8 cellular contexts compared by ENCODE assay signal in the genomic region with DNA sequence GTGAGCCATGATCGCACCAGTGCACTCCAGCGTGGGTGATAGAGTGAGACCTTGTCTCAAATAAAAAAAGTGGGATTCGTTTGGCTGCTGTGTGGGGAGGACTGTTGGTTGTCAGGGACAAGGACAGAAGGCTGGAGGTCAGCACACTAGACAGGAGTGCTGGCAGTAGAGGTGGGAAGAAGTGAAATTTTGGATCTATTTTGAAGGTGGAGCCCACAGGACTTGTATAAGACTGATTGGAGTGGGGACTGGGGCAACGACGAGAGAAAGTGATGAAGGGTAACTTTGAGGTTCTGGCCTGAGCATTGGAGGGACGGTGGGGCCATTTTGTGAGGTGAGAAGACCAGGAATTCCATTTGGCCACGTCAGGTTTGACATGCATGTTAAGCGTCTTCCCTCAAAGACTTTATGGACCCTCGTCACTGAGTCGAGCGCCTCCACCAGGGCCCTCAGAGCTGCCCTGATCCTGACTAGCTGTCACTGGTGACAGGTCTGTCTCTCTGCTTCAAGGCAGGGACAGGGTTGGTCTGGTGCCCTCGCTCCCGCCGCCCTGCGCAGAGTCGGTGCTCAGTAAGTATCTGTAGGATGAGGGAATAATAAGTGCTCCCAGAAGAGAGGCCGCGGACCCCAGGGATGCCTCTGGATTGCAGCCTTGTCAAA. TPM values are rescaled to one million over a fixed set of nuclear protein-coding genes. Genes with fewer than 3 reads are reported as not detected.
A peak's percentile ranks its signal among the peaks of the same experiment; 100 is the strongest.
DNase-seq lines count a peak whose midpoint lies in the region; ATAC-seq lines count a peak whose summit lies in the region.

No MANE protein-coding gene starts in this region.

- POLR2A ChIA-PET in CD4-positive, alpha-beta memory T cell (lab: Charles Lee; ENCODE audit: partially characterized antibody): interaction anchor here (0.9 to 1.2 kb wide), 2 partner anchors 15 to 16 kb away, joined by 3 to 4 read pairs; no protein-coding TSS in a partner anchor

- peaks cover 26 to 36% of the 10 kb centered on the region in 2 donors for H3K36me3 Mint-ChIP-seq in CD4-positive, alpha-beta memory T cell
- H3K36me3 Mint-ChIP-seq in activated T-helper 2 cell treated with anti-CD3 and anti-CD28 coated beads, Interferon-gamma antibody, Interleukin-2, Interleukin-4, amounts not matched to agents 10 μg/mL and 5 μg/mL and 100 μg/mL, durations not matched to agents 14 hours and 24 hours and 36 hours (ENCODE audit: low read depth): peaks cover 33% of the 10 kb centered on the region
- H3K36me3 Mint-ChIP-seq in stimulated activated naive B cell treated with anti-CD40 and anti-IgM and Interleukin-4, amounts not matched to agents 10 μg/mL and 1 μg/mL and 100 μg/mL, for 72 hours: peaks cover 27 to 35% of the 10 kb centered on the region in 2 donors

- no peaks in the 10 kb centered on the region for H3K9me3 ChIP-seq in CD4-positive, alpha-beta memory T cell (ENCODE audit: control insufficient read depth in 1 of 2, low read length in 2 of 2)
- H3K9me3 ChIP-seq in iPS DF 6.9 (ENCODE audit: control insufficient read depth, insufficient read depth, low read length): no peaks in the 10 kb centered on the region

- no peaks in the 10 kb centered on the region for H3K27me3 ChIP-seq in CD4-positive, alpha-beta memory T cell (ENCODE audit: insufficient read depth, low read length)
- H3K27me3 ChIP-seq in iPS DF 6.9 (ENCODE audit: control insufficient read depth, insufficient read depth, low read length): no peaks in the 10 kb centered on the region

- H3K4me1 ChIP-seq in CD4-positive, alpha-beta memory T cell (ENCODE audit: insufficient read depth, low read length): peaks cover 19% of the 10 kb centered on the region
- H3K4me1 ChIP-seq in iPS DF 6.9 (ENCODE audit: control insufficient read depth, insufficient read depth, low read length): peaks cover 1% of the 10 kb centered on the region; the same call in 1 of the 2 replicates

- peak overlapping the region; percentile 94 to 100 (median 97) for H3K4me3 Mint-ChIP-seq in CD4-positive, alpha-beta memory T cell
- peak overlapping the region; percentile 84 for H3K4me3 Mint-ChIP-seq in activated T-helper 2 cell treated with anti-CD3 and anti-CD28 coated beads, Interferon-gamma antibody, Interleukin-2, Interleukin-4, amounts not matched to agents 10 μg/mL and 5 μg/mL and 100 μg/mL, durations not matched to agents 14 hours and 24 hours and 36 hours (ENCODE audit: low read depth)
- peak overlapping the region; percentile 91 to 97 for H3K4me3 Mint-ChIP-seq in stimulated activated naive B cell treated with anti-CD40 and anti-IgM and Interleukin-4, amounts not matched to agents 10 μg/mL and 1 μg/mL and 100 μg/mL, for 72 hours

- ATAC-seq in HG03280 (IDR thresholded peaks at IDR 0.05; ENCODE audit: unreplicated experiment): peak; percentile 5
- ATAC-seq in stimulated activated naive B cell treated with anti-CD40 and anti-IgM and Interleukin-4, amounts not matched to agents 10 μg/mL and 1 μg/mL and 100 μg/mL, for 72 hours (replicated peaks): peak; percentile 15 to 19

- peaks cover 24 to 48% (median 36%) of the 10 kb centered on the region in 4 donors for H3K4me1 Mint-ChIP-seq in CD4-positive, alpha-beta memory T cell
- H3K4me1 Mint-ChIP-seq in activated T-helper 2 cell treated with anti-CD3 and anti-CD28 coated beads, Interferon-gamma antibody, Interleukin-2, Interleukin-4, amounts not matched to agents 10 μg/mL and 5 μg/mL and 100 μg/mL, durations not matched to agents 14 hours and 24 hours and 36 hours (ENCODE audit: low read depth): peaks cover 23% of the 10 kb centered on the region
- H3K4me1 Mint-ChIP-seq in stimulated activated naive B cell treated with anti-CD40 and anti-IgM and Interleukin-4, amounts not matched to agents 10 μg/mL and 1 μg/mL and 100 μg/mL, for 72 hours: peaks cover 23 to 49% of the 10 kb centered on the region in 2 donors

- H3K27ac ChIP-seq in CD4-positive, alpha-beta memory T cell (ENCODE audit: low read depth, low read length): peak overlapping the region; percentile 69
- no peak overlapping the region for H3K27ac ChIP-seq in iPS DF 6.9 (ENCODE audit: low read length)

- intact Hi-C loops in CD4-positive, alpha-beta memory T cell (cut with micrococcal nuclease): loop anchor here (1.0 to 2.0 kb wide), 4 partner anchors 16 to 1083 kb away; partner anchors contain the start of gene VRK3
- intact Hi-C loops in activated T-helper 2 cell treated with anti-CD3 and anti-CD28 coated beads, Interferon-gamma antibody, Interleukin-2, Interleukin-4, amounts not matched to agents 10 μg/mL and 5 μg/mL and 100 μg/mL, durations not matched to agents 14 hours and 24 hours and 36 hours (cut with micrococcal nuclease): loop anchor here (1.0 to 5.0 kb wide), 3 partner anchors 302 to 597 kb away; partner anchors contain the start of gene JOSD2

- WGBS in iPS DF 6.9 (ENCODE audit: insufficient coverage, insufficient read length): no CpG with 5 or more reads among the region's 18 CpGs

- CTCF ChIA-PET in CD4-positive, alpha-beta memory T cell (lab: Charles Lee; ENCODE audit: partially characterized antibody): no interaction called here

- H3K4me3 ChIP-seq in CD4-positive, alpha-beta memory T cell (ENCODE audit: low read length in 2 of 2): peak overlapping the region; percentile 70 to 98
- H3K4me3 ChIP-seq in iPS DF 6.9 (ENCODE audit: low read length): peak overlapping the region; percentile 78; the same call in 1 of the 2 replicates

- no peaks in the 10 kb centered on the region for H3K27me3 Mint-ChIP-seq in CD4-positive, alpha-beta memory T cell
- H3K27me3 Mint-ChIP-seq in activated T-helper 2 cell treated with anti-CD3 and anti-CD28 coated beads, Interferon-gamma antibody, Interleukin-2, Interleukin-4, amounts not matched to agents 10 μg/mL and 5 μg/mL and 100 μg/mL, durations not matched to agents 14 hours and 24 hours and 36 hours (ENCODE audit: low read depth): no peaks in the 10 kb centered on the region
- no peaks in the 10 kb centered on the region for H3K27me3 Mint-ChIP-seq in stimulated activated naive B cell treated with anti-CD40 and anti-IgM and Interleukin-4, amounts not matched to agents 10 μg/mL and 1 μg/mL and 100 μg/mL, for 72 hours

- H3K36me3 ChIP-seq in CD4-positive, alpha-beta memory T cell (ENCODE audit: insufficient read depth, low read length): peaks cover 21% of the 10 kb centered on the region
- peaks cover 8% of the 10 kb centered on the region; the same call in 1 of the 2 replicates for H3K36me3 ChIP-seq in iPS DF 6.9 (ENCODE audit: control insufficient read depth, insufficient read depth, low read length)

- peak in 1 of 5 donors; percentile 48 for DNase-seq in CD4-positive, alpha-beta memory T cell
- DNase-seq in activated T-helper 2 cell treated with anti-CD3 and anti-CD28 coated beads, Interferon-gamma antibody, Interleukin-2, Interleukin-4, amounts not matched to agents 10 μg/mL and 5 μg/mL and 100 μg/mL, durations not matched to agents 14 hours and 24 hours and 36 hours (ENCODE audit: low spot score): peak; percentile 25
- DNase-seq in iPS DF 6.9 (ENCODE audit: low read depth, low spot score) (no peak), cerebellum (ENCODE audit: low spot score) (no peak), AG20443 (ENCODE audit: low spot score) (no peak), DMS153 treated with DMSO at 0.1 percent for 48 hours (lab: John Stamatoyannopoulos, UW; ENCODE audit: unreplicated experiment) (no peak)
- DNase-seq in stimulated activated naive B cell treated with anti-CD40 and anti-IgM and Interleukin-4, amounts not matched to agents 10 μg/mL and 1 μg/mL and 100 μg/mL, for 72 hours: no peak

- H3K9me3 Mint-ChIP-seq in CD4-positive, alpha-beta memory T cell: peaks cover 0 to 2% (median 0%) of the 10 kb centered on the region in 8 donors
- H3K9me3 Mint-ChIP-seq in activated T-helper 2 cell treated with anti-CD3 and anti-CD28 coated beads, Interferon-gamma antibody, Interleukin-2, Interleukin-4, amounts not matched to agents 10 μg/mL and 5 μg/mL and 100 μg/mL, durations not matched to agents 14 hours and 24 hours and 36 hours: no peaks in the 10 kb centered on the region
- H3K9me3 Mint-ChIP-seq in stimulated activated naive B cell treated with anti-CD40 and anti-IgM and Interleukin-4, amounts not matched to agents 10 μg/mL and 1 μg/mL and 100 μg/mL, for 72 hours: no peaks in the 10 kb centered on the region

- H3K27ac Mint-ChIP-seq in CD4-positive, alpha-beta memory T cell: peak overlapping the region; percentile 93 to 100 (median 99)
- H3K27ac Mint-ChIP-seq in activated T-helper 2 cell treated with anti-CD3 and anti-CD28 coated beads, Interferon-gamma antibody, Interleukin-2, Interleukin-4, amounts not matched to agents 10 μg/mL and 5 μg/mL and 100 μg/mL, durations not matched to agents 14 hours and 24 hours and 36 hours: peak overlapping the region; percentile 82
- peak overlapping the region; percentile 97 for H3K27ac Mint-ChIP-seq in stimulated activated naive B cell treated with anti-CD40 and anti-IgM and Interleukin-4, amounts not matched to agents 10 μg/mL and 1 μg/mL and 100 μg/mL, for 72 hours

RNA-seq across cellular contexts. Expression of gene CTU1, which starts 0.7 kb away (rescaled TPM):
- total RNA-seq in CD4-positive, alpha-beta memory T cell: 10 to 100 TPM; 11.4 TPM
- polyA plus RNA-seq in CD4-positive, alpha-beta memory T cell: 1 to 10 TPM; 1.4 to 9.2 TPM
- 9.7 and 11.0 TPM in 2 replicates for total RNA-seq in activated T-helper 2 cell treated with anti-CD3 and anti-CD28 coated beads, Interferon-gamma antibody, Interleukin-2, Interleukin-4, amounts not matched to agents 10 μg/mL and 5 μg/mL and 100 μg/mL, durations not matched to agents 14 hours and 24 hours and 36 hours
- 3.5 TPM for total RNA-seq in cerebellum

RNA-seq across cellular contexts. Expression of gene SIGLEC9, which starts 17.2 kb away (rescaled TPM):
- 1 to 10 TPM; 3.4 to 3.9 TPM for total RNA-seq in CD4-positive, alpha-beta memory T cell
- 1 to 10 TPM; 2.4 to 2.6 TPM for polyA plus RNA-seq in CD4-positive, alpha-beta memory T cell
- total RNA-seq in activated T-helper 2 cell treated with anti-CD3 and anti-CD28 coated beads, Interferon-gamma antibody, Interleukin-2, Interleukin-4, amounts not matched to agents 10 μg/mL and 5 μg/mL and 100 μg/mL, durations not matched to agents 14 hours and 24 hours and 36 hours: 0.18 TPM in 1 of 2 replicates, not detected in the other
- total RNA-seq in cerebellum: 1.6 TPM

RNA-seq across cellular contexts. Expression of gene KLK14, which starts 24.8 kb away (rescaled TPM):
- 1 to 10 TPM in 1 of 2 experiments, not detected in 1; 1.1 TPM for total RNA-seq in CD4-positive, alpha-beta memory T cell
- polyA plus RNA-seq in CD4-positive, alpha-beta memory T cell: not detected
- total RNA-seq in activated T-helper 2 cell treated with anti-CD3 and anti-CD28 coated beads, Interferon-gamma antibody, Interleukin-2, Interleukin-4, amounts not matched to agents 10 μg/mL and 5 μg/mL and 100 μg/mL, durations not matched to agents 14 hours and 24 hours and 36 hours: 0.44 and 0.52 TPM in 2 replicates
- not detected for total RNA-seq in cerebellum

RNA-seq across cellular contexts. Expression of gene SIGLEC7, which starts 34.6 kb away (rescaled TPM):
- under 1 TPM; 0.25 to 0.52 TPM for total RNA-seq in CD4-positive, alpha-beta memory T cell
- under 1 TPM in 1 of 2 donors, not detected in 1; 0.57 TPM for polyA plus RNA-seq in CD4-positive, alpha-beta memory T cell
- total RNA-seq in activated T-helper 2 cell treated with anti-CD3 and anti-CD28 coated beads, Interferon-gamma antibody, Interleukin-2, Interleukin-4, amounts not matched to agents 10 μg/mL and 5 μg/mL and 100 μg/mL, durations not matched to agents 14 hours and 24 hours and 36 hours: not detected in 2 replicates
- total RNA-seq in cerebellum: 0.36 TPM

RNA-seq across cellular contexts. Expression of gene KLK13, which starts 42.6 kb away (rescaled TPM):
- not detected for total RNA-seq in CD4-positive, alpha-beta memory T cell
- not detected for polyA plus RNA-seq in CD4-positive, alpha-beta memory T cell
- total RNA-seq in activated T-helper 2 cell treated with anti-CD3 and anti-CD28 coated beads, Interferon-gamma antibody, Interleukin-2, Interleukin-4, amounts not matched to agents 10 μg/mL and 5 μg/mL and 100 μg/mL, durations not matched to agents 14 hours and 24 hours and 36 hours: not detected in 2 replicates
- total RNA-seq in cerebellum: not detected
